9 cellular contexts compared by ENCODE assay signal in the genomic region with DNA sequence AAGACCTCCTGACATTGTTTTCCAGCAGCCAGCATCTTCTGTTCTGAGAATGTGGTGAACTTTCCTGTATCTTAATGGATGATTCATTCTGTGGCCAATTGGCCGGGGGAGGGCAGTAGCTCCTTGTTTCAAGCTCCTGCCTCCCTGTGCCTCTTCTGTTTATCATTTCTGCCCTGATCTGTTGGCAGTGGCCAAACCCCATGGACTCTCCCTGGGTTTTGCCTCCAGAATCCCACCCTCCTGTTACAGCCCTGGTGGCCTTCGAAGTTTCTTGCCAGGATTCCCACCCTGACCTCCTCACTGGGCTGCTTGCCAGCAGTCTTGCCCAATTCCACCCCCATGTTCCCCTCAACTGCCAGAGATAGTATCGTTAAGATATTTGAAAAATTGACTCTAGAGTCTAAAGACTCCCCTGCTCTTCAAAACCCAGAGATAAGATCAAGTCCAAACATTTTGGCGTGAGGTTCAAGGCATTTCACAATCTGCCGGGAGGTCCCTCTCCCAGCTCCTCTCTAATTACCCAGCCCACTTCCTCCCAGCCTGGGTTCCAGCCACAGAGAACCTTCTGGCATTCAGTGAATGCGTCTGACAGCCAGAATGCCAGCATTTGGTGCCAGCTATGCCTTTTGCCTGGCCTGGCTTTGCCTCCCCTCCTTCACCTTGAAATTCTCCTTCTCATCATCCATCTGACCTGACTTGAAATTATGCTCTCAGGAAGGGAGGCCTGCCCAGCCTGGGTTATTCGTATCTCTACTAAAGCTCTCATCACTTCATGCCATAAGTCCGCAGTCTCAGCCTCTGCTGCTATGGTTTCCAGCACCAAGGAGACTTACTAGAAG. TPM values are rescaled to one million over a fixed set of nuclear protein-coding genes. Genes with fewer than 3 reads are reported as not detected.
DNase-seq lines count a peak whose midpoint lies in the region; ATAC-seq and TF ChIP-seq lines count a peak whose summit lies in the region.
"Had no signal": no experiment of that assay in that cellular context is flagged by ENCODE, and none has a peak within 500 bp of the region (broad histone marks: within the 10 kb centered on the region; RNA-seq: fewer than 3 reads in every experiment).

No MANE protein-coding gene starts in this region.

- H2AFZ ChIP-seq in parathyroid adenoma, result peak overlapping the region; percentile 72

- TF ChIP-seq POLR2A in esophagus squamous epithelium (IDR thresholded peaks at IDR 0.05), result no peak

- H3K4me1 ChIP-seq in esophagus squamous epithelium, result peaks cover 0 to 53% (median 27%) of the 10 kb centered on the region in 3 donors
- H3K4me1 ChIP-seq in parathyroid adenoma, result peaks cover 37% of the 10 kb centered on the region

- H3K9me3 ChIP-seq in esophagus squamous epithelium (no peaks in the 10 kb centered on the region), parathyroid adenoma (ENCODE audit: control insufficient read depth, low read length) (no peaks in the 10 kb centered on the region)
- H3K9me3 ChIP-seq: neutrophil had no signal

- peak overlapping the region; percentile 49 for H3K4me2 ChIP-seq in parathyroid adenoma (ENCODE audit: low read length)

- TF ChIP-seq CTCF in HFF-Myc (IDR thresholded peaks at IDR 0.05; ENCODE audit: low read depth, low read length, missing control alignments) (peak; percentile 56), esophagus squamous epithelium (IDR thresholded peaks at IDR 0.05) (peak in 2 of 6 experiments; percentile 11), parathyroid adenoma (IDR thresholded peaks at IDR 0.05) (peak; percentile 66)

- ATAC-seq in HG02938 (IDR thresholded peaks at IDR 0.05; ENCODE audit: unreplicated experiment), result no peak
- no peak for ATAC-seq in HG03135 (IDR thresholded peaks at IDR 0.05; ENCODE audit: unreplicated experiment)
- no peak for ATAC-seq in HG02588 (IDR thresholded peaks at IDR 0.05; ENCODE audit: unreplicated experiment)
- no peak for ATAC-seq in HG02884 (IDR thresholded peaks at IDR 0.05; ENCODE audit: unreplicated experiment)

- H3K27me3 ChIP-seq in esophagus squamous epithelium, result no peaks in the 10 kb centered on the region
- no peaks in the 10 kb centered on the region for H3K27me3 ChIP-seq in parathyroid adenoma (ENCODE audit: control insufficient read depth, insufficient read depth, low read length)
- H3K27me3 ChIP-seq: neutrophil had no signal

- peak overlapping the region; percentile 48 to 92 (median 78) for H3K27ac ChIP-seq in esophagus squamous epithelium
- peak overlapping the region; percentile 90 for H3K27ac ChIP-seq in parathyroid adenoma
- H3K27ac ChIP-seq: neutrophil had no signal

- intact Hi-C loops in esophagus squamous epithelium (cut with DNase I), result no loop called here

- H3K4me3 ChIP-seq in HFF-Myc (replicated peaks; ENCODE audit: low read depth, low read length) (no peak overlapping the region), esophagus squamous epithelium (no peak overlapping the region), parathyroid adenoma (ENCODE audit: low read depth, low read length) (no peak overlapping the region)

- H3K36me3 ChIP-seq in esophagus squamous epithelium (no peaks in the 10 kb centered on the region), parathyroid adenoma (ENCODE audit: control insufficient read depth, insufficient read depth, low read length) (no peaks in the 10 kb centered on the region)
- H3K36me3 ChIP-seq: neutrophil had no signal

- DNase-seq in HFF-Myc (ENCODE audit: extremely low read depth, low read depth) (peak; percentile 72), SIG-M5 (lab: John Stamatoyannopoulos, UW) (peak; percentile 67), esophagus squamous epithelium (lab: John Stamatoyannopoulos, UW) (no peak)

- no peak overlapping the region for H3K9ac ChIP-seq in parathyroid adenoma

- no peaks in the 10 kb centered on the region for H3K79me2 ChIP-seq in parathyroid adenoma

- WGBS in esophagus squamous epithelium, 2 donors, result 44 to 45% methylated on average over 7 of the region's 8 CpGs

RNA-seq across cellular contexts. Expression of a gene that starts 37.7 kb away (rescaled TPM):
- total RNA-seq in esophagus squamous epithelium, result 100 to 1,000 TPM in 2 of 4 donors, 10 to 100 TPM in 2; 40.6 to 125 (median 82.0) TPM

RNA-seq across cellular contexts. Expression of a gene that starts 39.9 kb away (rescaled TPM):
- 10 to 100 TPM in 3 of 4 donors, 1 to 10 TPM in 1; 8.1 to 31.5 (median 12.9) TPM for total RNA-seq in esophagus squamous epithelium
